32 cellular contexts compared by ENCODE assay signal in the genomic region with DNA sequence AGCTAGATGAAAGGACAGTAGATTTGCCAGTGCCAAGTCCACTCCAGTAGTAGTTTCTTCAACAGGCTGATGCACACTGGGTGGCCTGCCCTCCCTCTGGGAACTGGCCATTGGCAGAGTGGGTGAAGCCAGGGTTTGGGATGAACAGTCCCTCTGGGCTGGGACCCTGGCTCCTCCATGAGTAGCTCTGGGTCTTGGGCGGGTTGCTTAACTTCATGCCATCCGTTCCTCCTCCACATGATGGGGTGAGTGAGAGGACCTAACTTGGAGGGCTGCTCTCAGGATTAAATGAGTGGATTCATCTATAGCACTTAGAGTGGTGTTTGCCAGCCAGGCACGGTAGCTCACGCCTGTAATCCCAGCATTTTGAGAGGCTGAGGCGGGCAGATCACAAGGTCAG.
"Had no signal": no experiment of that assay in that cellular context is flagged by ENCODE, and none has a peak within 500 bp of the region (broad histone marks: within the 10 kb centered on the region; RNA-seq: fewer than 3 reads in every experiment).

No MANE protein-coding gene starts in this region.

- H3K36me3 ChIP-seq: ovary had no signal

- H3K4me1 ChIP-seq: breast epithelium had no signal

- H3K27me3 ChIP-seq: breast epithelium, esophagus squamous epithelium, heart right ventricle, left lung, ovary, right lobe of liver, stomach, thyroid gland, upper lobe of left lung had no signal

- H3K27me3 Mint-ChIP-seq: activated CD4-positive, alpha-beta T cell treated with anti-CD3 and anti-CD28 coated beads, Interleukin-2, amount 10 ng/mL, durations not matched to agents 24 days and 14 days; activated CD8-positive, alpha-beta memory T cell treated with anti-CD3 and anti-CD28 coated beads, Interleukin-2, amount 10 ng/mL, durations not matched to agents 7 days and 5 days; activated naive CD4-positive, alpha-beta T cell treated with anti-CD3 and anti-CD28 coated beads, Interleukin-2, amount 10 ng/mL, durations not matched to agents 7 days and 5 days; activated naive CD8-positive, alpha-beta T cell treated with anti-CD3 and anti-CD28 coated beads, Interleukin-2, amount 50 U/mL, for 24 hours; natural killer cell treated with Interleukin-12 subunit alpha and Interleukin-12 subunit beta and Interleukin-15 and Interleukin-18, amount 100 ng/mL, for 72 hours; progenitor cell of endocrine pancreas; stimulated activated memory B cell treated with anti-CD40 and anti-IgM and Interleukin-4, amounts not matched to agents 10 μg/mL and 1 μg/mL and 100 μg/mL, for 72 hours had no signal

- ATAC-seq: activated CD8-positive, alpha-beta memory T cell treated with anti-CD3 and anti-CD28 coated beads, Interleukin-2, amount 10 ng/mL, durations not matched to agents 7 days and 5 days; activated CD8-positive, alpha-beta T cell treated with anti-CD3 and anti-CD28 coated beads, Interleukin-2, amount 10 ng/mL, durations not matched to agents 7 days and 5 days; activated naive CD8-positive, alpha-beta T cell treated with anti-CD3 and anti-CD28 coated beads, Interleukin-2, amount 50 U/mL, for 24 hours; heart right ventricle; left lung; lower lobe of right lung; mucosa of descending colon; natural killer cell treated with Interleukin-12 subunit alpha and Interleukin-12 subunit beta and Interleukin-15 and Interleukin-18, amount 100 ng/mL, for 72 hours; right lobe of liver; stimulated activated memory B cell treated with anti-CD40 and anti-IgM and Interleukin-4, amounts not matched to agents 10 μg/mL and 1 μg/mL and 100 μg/mL, for 72 hours had no signal

- H3K27ac ChIP-seq: breast epithelium, epithelial cell of prostate, esophagus squamous epithelium, heart right ventricle, left lung, lower lobe of right lung, ovary, right lobe of liver, skin epidermis, stomach, thyroid gland, upper lobe of left lung, WERI-Rb-1 had no signal

- H3K4me1 Mint-ChIP-seq: activated CD8-positive, alpha-beta memory T cell treated with anti-CD3 and anti-CD28 coated beads, Interleukin-2, amount 10 ng/mL, durations not matched to agents 7 days and 5 days; activated naive CD4-positive, alpha-beta T cell treated with anti-CD3 and anti-CD28 coated beads, Interleukin-2, amount 10 ng/mL, durations not matched to agents 7 days and 5 days had no signal

- DNase-seq: activated CD4-positive, alpha-beta T cell treated with anti-CD3 and anti-CD28 coated beads, Interleukin-2, amount 10 ng/mL, durations not matched to agents 24 days and 14 days; activated CD4-positive, CD25-positive, alpha-beta regulatory T cell treated with anti-CD3 and anti-CD28 coated beads, Interleukin-2, amount 50 U/mL, for 72 hours; activated CD8-positive, alpha-beta memory T cell treated with anti-CD3 and anti-CD28 coated beads, Interleukin-2, amount 10 ng/mL, durations not matched to agents 7 days and 5 days; activated CD8-positive, alpha-beta T cell treated with anti-CD3 and anti-CD28 coated beads, Interleukin-2, amount 10 ng/mL, durations not matched to agents 7 days and 5 days; activated gamma-delta T cell; activated naive CD4-positive, alpha-beta T cell treated with anti-CD3 and anti-CD28 coated beads, Interleukin-2, amount 10 ng/mL, durations not matched to agents 7 days and 5 days; activated naive CD8-positive, alpha-beta T cell treated with anti-CD3 and anti-CD28 coated beads, Interleukin-2, amount 50 U/mL, for 24 hours; central memory CD4-positive, alpha-beta T cell; esophagus squamous epithelium; foreskin melanocyte; heart right ventricle; left lung; lower lobe of right lung; mesendoderm; mucosa of descending colon; stimulated activated CD4-positive, alpha-beta T cell treated with anti-CD3 and anti-CD28 coated beads, Interleukin-4, amount 100 ng/mL, for 24 hours; stomach; SW 1271; T1000; thyroid gland; upper lobe of left lung; WERI-Rb-1 had no signal

- H3K9me3 ChIP-seq: breast epithelium, esophagus squamous epithelium, heart right ventricle, left lung, lower lobe of right lung, mucosa of descending colon, ovary, right lobe of liver, stomach, thyroid gland, upper lobe of left lung had no signal

- H3K9me3 Mint-ChIP-seq: activated CD4-positive, alpha-beta T cell treated with anti-CD3 and anti-CD28 coated beads, Interleukin-2, amount 10 ng/mL, durations not matched to agents 24 days and 14 days; activated naive CD4-positive, alpha-beta T cell treated with anti-CD3 and anti-CD28 coated beads, Interleukin-2, amount 10 ng/mL, durations not matched to agents 7 days and 5 days; activated naive CD8-positive, alpha-beta T cell treated with anti-CD3 and anti-CD28 coated beads, Interleukin-2, amount 50 U/mL, for 24 hours; dendritic cell treated with granulocyte-macrophage colony-stimulating factor and Interleukin-4, amounts not matched to agents 40 ng/mL and 50 ng/mL, for 4 days; natural killer cell treated with Interleukin-12 subunit alpha and Interleukin-12 subunit beta and Interleukin-15 and Interleukin-18, amount 100 ng/mL, for 72 hours; stimulated activated memory B cell treated with anti-CD40 and anti-IgM and Interleukin-4, amounts not matched to agents 10 μg/mL and 1 μg/mL and 100 μg/mL, for 72 hours; T-helper 1 cell treated with Interleukin-12 subunit alpha and Interleukin-12 subunit beta and Interleukin-4 antibody, amounts not matched to agents 30 μg/mL and 1 μg/mL, for 36 hours had no signal

- H3K4me3 Mint-ChIP-seq: activated CD4-positive, alpha-beta T cell treated with anti-CD3 and anti-CD28 coated beads, Interleukin-2, amount 10 ng/mL, durations not matched to agents 24 days and 14 days; activated CD8-positive, alpha-beta memory T cell treated with anti-CD3 and anti-CD28 coated beads, Interleukin-2, amount 10 ng/mL, durations not matched to agents 7 days and 5 days; activated CD8-positive, alpha-beta T cell treated with anti-CD3 and anti-CD28 coated beads, Interleukin-2, amount 10 ng/mL, durations not matched to agents 7 days and 5 days; activated naive CD4-positive, alpha-beta T cell treated with anti-CD3 and anti-CD28 coated beads, Interleukin-2, amount 10 ng/mL, durations not matched to agents 7 days and 5 days; activated naive CD8-positive, alpha-beta T cell treated with anti-CD3 and anti-CD28 coated beads, Interleukin-2, amount 50 U/mL, for 24 hours; dendritic cell treated with granulocyte-macrophage colony-stimulating factor and Interleukin-4, amounts not matched to agents 40 ng/mL and 50 ng/mL, for 4 days; natural killer cell treated with Interleukin-12 subunit alpha and Interleukin-12 subunit beta and Interleukin-15 and Interleukin-18, amount 100 ng/mL, for 72 hours; stimulated activated memory B cell treated with anti-CD40 and anti-IgM and Interleukin-4, amounts not matched to agents 10 μg/mL and 1 μg/mL and 100 μg/mL, for 72 hours; T-helper 1 cell treated with Interleukin-12 subunit alpha and Interleukin-12 subunit beta and Interleukin-4 antibody, amounts not matched to agents 30 μg/mL and 1 μg/mL, for 36 hours had no signal

- H3K4me3 ChIP-seq: breast epithelium, esophagus squamous epithelium, heart right ventricle, left lung, lower lobe of right lung, mucosa of descending colon, ovary, right lobe of liver, skin epidermis, stomach, thyroid gland, upper lobe of left lung had no signal

- H3K27ac Mint-ChIP-seq: activated CD4-positive, alpha-beta T cell treated with anti-CD3 and anti-CD28 coated beads, Interleukin-2, amount 10 ng/mL, durations not matched to agents 24 days and 14 days; activated CD8-positive, alpha-beta memory T cell treated with anti-CD3 and anti-CD28 coated beads, Interleukin-2, amount 10 ng/mL, durations not matched to agents 7 days and 5 days; activated CD8-positive, alpha-beta T cell treated with anti-CD3 and anti-CD28 coated beads, Interleukin-2, amount 10 ng/mL, durations not matched to agents 7 days and 5 days; activated naive CD4-positive, alpha-beta T cell treated with anti-CD3 and anti-CD28 coated beads, Interleukin-2, amount 10 ng/mL, durations not matched to agents 7 days and 5 days; activated naive CD8-positive, alpha-beta T cell treated with anti-CD3 and anti-CD28 coated beads, Interleukin-2, amount 50 U/mL, for 24 hours; dendritic cell treated with granulocyte-macrophage colony-stimulating factor and Interleukin-4, amounts not matched to agents 40 ng/mL and 50 ng/mL, for 4 days; natural killer cell treated with Interleukin-12 subunit alpha and Interleukin-12 subunit beta and Interleukin-15 and Interleukin-18, amount 100 ng/mL, for 72 hours; progenitor cell of endocrine pancreas; stimulated activated memory B cell treated with anti-CD40 and anti-IgM and Interleukin-4, amounts not matched to agents 10 μg/mL and 1 μg/mL and 100 μg/mL, for 72 hours; T-helper 1 cell treated with Interleukin-12 subunit alpha and Interleukin-12 subunit beta and Interleukin-4 antibody, amounts not matched to agents 30 μg/mL and 1 μg/mL, for 36 hours had no signal
